8 cellular contexts compared by ENCODE assay signal in genomic region chr12:52023182-52023975, GRCh38. TPM values are rescaled to one million over a fixed set of nuclear protein-coding genes. Genes with fewer than 3 reads are reported as not detected.
DNase-seq lines count a peak whose midpoint lies in the region; ATAC-seq and TF ChIP-seq lines count a peak whose summit lies in the region.

No MANE protein-coding gene starts in this region.

- H3K4me1 ChIP-seq in BE2C = peaks cover 7% of the 10 kb centered on the region

- H3K4me3 ChIP-seq in BE2C (ENCODE audit: low read depth, low read length) = peak overlapping the region; percentile 50
- peak overlapping the region; percentile 42 for H3K4me3 ChIP-seq in iPS-11a (ENCODE audit: low read depth, low read length)
- peak overlapping the region; percentile 50 for H3K4me3 ChIP-seq in skeletal muscle cell (ENCODE audit: low read depth, low read length)

- no peaks in the 10 kb centered on the region for H3K36me3 ChIP-seq in BE2C

- H3K9me3 ChIP-seq in BE2C = no peaks in the 10 kb centered on the region

- TF ChIP-seq CTCF in BE2C (IDR thresholded peaks at IDR 0.05; ENCODE audit: low read depth, low read length) = peak; percentile 84

- DNase-seq in BE2C (peak; percentile 94), NCI-H1105 treated with DMSO at 0.1 percent for 48 hours (lab: John Stamatoyannopoulos, UW) (peak; percentile 46), T1000 (lab: John Stamatoyannopoulos, UW) (peak; percentile 100), astrocyte of the hippocampus (ENCODE audit: low read depth, low spot score) (peak; percentile 87), skeletal muscle cell (ENCODE audit: low read depth) (no peak), GF-D8 (lab: John Stamatoyannopoulos, UW) (no peak)

- H3K27me3 ChIP-seq in BE2C = no peaks in the 10 kb centered on the region

- ATAC-seq in GM21447 (IDR thresholded peaks at IDR 0.05; ENCODE audit: unreplicated experiment) = peak; percentile 39

RNA-seq across cellular contexts. Expression of gene TAMALIN, which starts 16.6 kb away (rescaled TPM):
- 37.0 TPM for polyA plus RNA-seq in BE2C (2012; ENCODE audit: insufficient read depth, insufficient read length, low read depth)

RNA-seq across cellular contexts. Expression of gene NR4A1, which starts 27.9 kb away (rescaled TPM):
- 69.7 TPM for polyA plus RNA-seq in BE2C (2012; ENCODE audit: insufficient read depth, insufficient read length, low read depth)

RNA-seq across cellular contexts. Expression of gene ATG101, which starts 46.4 kb away (rescaled TPM):
- polyA plus RNA-seq in BE2C (2012; ENCODE audit: insufficient read depth, insufficient read length, low read depth) = 337 TPM

RNA-seq across cellular contexts. Expression of gene SMIM41, which starts 56.1 kb away (rescaled TPM):
- polyA plus RNA-seq in BE2C (2012; ENCODE audit: insufficient read depth, insufficient read length, low read depth) = not detected

Comparison
In these comparisons a context has a peak if more than half of its experiments do, and no peak if none do; other contexts are left out.
1. DNase-seq: peak in BE2C (single experiment), NCI-H1105 treated with DMSO at 0.1 percent for 48 hours (single experiment), T1000 (single experiment) and astrocyte of the hippocampus (single experiment); none in skeletal muscle cell (single experiment) and GF-D8 (single experiment).
2. Peak in every context shown above with its lines, with median percentiles within 50 percentile points of each other: H3K4me3 ChIP-seq.